ENCODE assay signal across 28 cellular contexts in the genomic region with DNA sequence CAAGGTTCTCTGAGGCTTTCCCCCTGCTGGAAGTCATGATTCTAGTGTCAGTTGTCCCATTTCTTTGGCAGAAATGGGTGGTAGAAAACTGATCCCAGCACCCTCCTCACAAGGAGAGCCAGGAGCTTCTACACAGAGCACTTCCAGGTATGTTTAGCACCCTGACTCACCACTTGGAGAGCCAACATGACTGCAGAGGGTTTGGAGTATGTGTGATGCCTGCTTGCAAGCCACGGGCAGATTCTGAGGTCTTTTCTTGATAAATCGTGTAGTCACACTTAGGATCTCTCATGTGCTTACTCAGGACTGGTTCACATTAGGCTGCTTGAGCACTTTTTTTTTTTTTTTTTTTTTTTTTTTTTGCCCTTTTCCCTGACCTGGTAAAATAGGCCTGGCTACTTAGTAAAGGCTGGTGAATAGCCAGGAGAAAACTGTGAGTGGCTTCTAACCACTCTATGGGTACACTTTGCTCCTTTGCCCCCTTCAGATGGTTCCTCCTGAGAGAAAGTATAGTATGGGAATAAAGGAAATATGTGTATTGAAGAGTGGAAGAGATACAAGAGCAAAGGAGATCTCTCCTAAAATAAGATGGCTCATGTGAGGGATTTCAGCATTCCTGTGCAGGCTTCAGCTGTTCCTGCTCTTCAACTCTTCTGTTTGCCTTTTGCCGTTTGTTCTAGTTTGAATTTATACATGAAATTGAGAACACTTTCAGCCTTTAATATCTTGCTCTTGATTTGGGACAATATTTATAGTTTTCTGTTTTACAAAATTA.
DNase-seq lines count a peak whose midpoint lies in the region; ATAC-seq and TF ChIP-seq lines count a peak whose summit lies in the region.
"Had no signal": no experiment of that assay in that cellular context is flagged by ENCODE, and none has a peak within 500 bp of the region (broad histone marks: within the 10 kb centered on the region; RNA-seq: fewer than 3 reads in every experiment).

No MANE protein-coding gene starts in this region.

- no peak overlapping the region for H3K56ac ChIP-seq in mesendoderm (ENCODE audit: low read length)

- no peak overlapping the region for H4K8ac ChIP-seq in mesendoderm (ENCODE audit: low read depth, low read length)

- no peaks in the 10 kb centered on the region for H3K79me1 ChIP-seq in mesendoderm (ENCODE audit: low read length)

- DNase-seq in AG08395 (ENCODE audit: low spot score) (peak; percentile 11), LHCN-M2 (ENCODE audit: low read depth) (peak; percentile 85), amniotic epithelial cell (ENCODE audit: low read depth) (peak; percentile 22), mesendoderm (peak; percentile 19), spleen (no peak), HuH-7.5 (ENCODE audit: low spot score) (no peak), mucosa of descending colon (no peak), left ventricle myocardium superior (no peak)
- DNase-seq: activated CD4-positive, alpha-beta T cell treated with anti-CD3 and anti-CD28 coated beads for 48 hours; activated T-cell treated with anti-CD3 and anti-CD28 coated beads, Interleukin-2, amount 50 U/mL, for 24 hours; DMS79 treated with DMSO at 0.1 percent for 48 hours; effector CD8-positive, alpha-beta T cell; islet precursor cell; MM.1S; NCI-H1436 treated with DMSO at 0.1 percent for 48 hours; NCI-H2107; NCI-H510A; NK-92 treated with Interleukin-12 subunit alpha and Interleukin-12 subunit beta, amount 100 ng/mL, for 24 hours; stimulated activated CD4-positive, alpha-beta T cell treated with anti-CD3 and anti-CD28 coated beads, Interleukin-4, amount 100 ng/mL, for 4 hours; stimulated activated naive CD4-positive, alpha-beta T cell; uterus had no signal

- H3K36me3 ChIP-seq in mesendoderm (ENCODE audit: control insufficient read depth, insufficient read depth, low read length) (no peaks in the 10 kb centered on the region), spleen (no peaks in the 10 kb centered on the region), mucosa of descending colon (ENCODE audit: low read depth) (no peaks in the 10 kb centered on the region)
- H3K36me3 ChIP-seq: HAP-1, right atrium auricular region, uterus had no signal

- intact Hi-C loops in spleen (cut with DNase I; ENCODE audit: low total_unique reads): no loop called here
- intact Hi-C loops in mucosa of descending colon (cut with DNase I, micrococcal nuclease): no loop called here
- intact Hi-C loops in left ventricle myocardium superior (cut with micrococcal nuclease): no loop called here

- TF ChIP-seq CTCF in spleen (IDR thresholded peaks at IDR 0.05 in 8 of 11, conservative IDR thresholded peaks at IDR 0.05 in 3 of 11) (no peak), mucosa of descending colon (IDR thresholded peaks at IDR 0.05) (no peak)

- no peak overlapping the region for H3K9ac ChIP-seq in mesendoderm (ENCODE audit: low read length)

- no peak overlapping the region for H2BK15ac ChIP-seq in mesendoderm (replicated peaks; ENCODE audit: low read depth)

- TF ChIP-seq POLR2A in spleen (IDR thresholded peaks at IDR 0.05): no peak

- no peak overlapping the region for H3K4ac ChIP-seq in mesendoderm (ENCODE audit: low read depth, low read length)

- no peak overlapping the region for H3K27ac ChIP-seq in mesendoderm (ENCODE audit: low read depth, low read length)
- H3K27ac ChIP-seq in spleen: no peak overlapping the region
- H3K27ac ChIP-seq: A549, HL-60, right atrium auricular region, uterus had no signal

- H3K9me3 ChIP-seq in spleen (no peaks in the 10 kb centered on the region), mucosa of descending colon (no peaks in the 10 kb centered on the region)
- H3K9me3 ChIP-seq: A549, HAP-1, right atrium auricular region, uterus had no signal

- H3K23ac ChIP-seq in mesendoderm (ENCODE audit: low read length): no peak overlapping the region

- no peak overlapping the region for H3K4me2 ChIP-seq in mesendoderm (ENCODE audit: low read length)
- H3K4me2 ChIP-seq: A549 had no signal

- no peaks in the 10 kb centered on the region for H3K79me2 ChIP-seq in mesendoderm (ENCODE audit: control insufficient read depth, insufficient read depth, low read length)

- H2AK5ac ChIP-seq in mesendoderm (ENCODE audit: low read length): no peak overlapping the region

- no peaks in the 10 kb centered on the region for H3K4me1 ChIP-seq in mesendoderm (ENCODE audit: control insufficient read depth, low read depth, low read length)
- no peaks in the 10 kb centered on the region for H3K4me1 ChIP-seq in spleen
- H3K4me1 ChIP-seq in mucosa of descending colon (ENCODE audit: low read depth): no peaks in the 10 kb centered on the region
- H3K4me1 ChIP-seq: A549, HAP-1, right atrium auricular region, uterus had no signal

- no peak overlapping the region for H3K18ac ChIP-seq in mesendoderm (ENCODE audit: low read length)

- no peak overlapping the region for H2BK5ac ChIP-seq in mesendoderm (ENCODE audit: low read length)

- no peak overlapping the region for H2BK120ac ChIP-seq in mesendoderm (ENCODE audit: low read depth, low read length)

- ATAC-seq in mucosa of descending colon (no peak), left ventricle myocardium superior (no peak)
- ATAC-seq: A549, esophagus mucosa, GM12878, Panc1 had no signal

- H3K4me3 ChIP-seq in mesendoderm (ENCODE audit: low read length): no peak overlapping the region
- no peak overlapping the region for H3K4me3 ChIP-seq in spleen
- H3K4me3 ChIP-seq in mucosa of descending colon: no peak overlapping the region
- H3K4me3 ChIP-seq: A549, GM12878, HAP-1, right atrium auricular region, uterus had no signal

- no peaks in the 10 kb centered on the region for H3K27me3 ChIP-seq in mesendoderm (ENCODE audit: insufficient read depth, low read length, poor library complexity)
- no peaks in the 10 kb centered on the region for H3K27me3 ChIP-seq in spleen (replicated peaks in 1 of 7)
- H3K27me3 ChIP-seq: right atrium auricular region, uterus had no signal

- WGBS in mesendoderm (ENCODE audit: extremely low coverage, insufficient coverage, low lambda C conversion rate): no CpG with 5 or more reads among the region's 3 CpGs
- 87 to 98% (median 93%) methylated on average over 3 of the region's 3 CpGs for WGBS in spleen, 5 donors

- no peak overlapping the region for H4K5ac ChIP-seq in mesendoderm (ENCODE audit: low read length)

Comparison
In these comparisons a context has a peak if more than half of its experiments do, and no peak if none do; other contexts are left out.
1. DNase-seq: peak in AG08395 (single experiment), LHCN-M2 (single experiment), amniotic epithelial cell (single experiment) and mesendoderm (single experiment); none in spleen (single experiment), HuH-7.5 (single experiment), mucosa of descending colon (0 of 3) and left ventricle myocardium superior (single experiment).